Comparison of ENCODE assay signal across 14 cellular contexts in genomic region chr16:24753437-24753836, GRCh38. TPM values are rescaled to one million over a fixed set of nuclear protein-coding genes. Genes with fewer than 3 reads are reported as not detected.
DNase-seq lines count a peak whose midpoint lies in the region; ATAC-seq, FAIRE-seq and TF ChIP-seq lines count a peak whose summit lies in the region.
"Had no signal": no experiment of that assay in that cellular context is flagged by ENCODE, and none has a peak within 500 bp of the region (broad histone marks: within the 10 kb centered on the region; RNA-seq: fewer than 3 reads in every experiment).

No MANE protein-coding gene starts in this region.

- H4K20me1 ChIP-seq in HepG2 (ENCODE audit: insufficient read depth, low read length), result peaks cover 81% of the 10 kb centered on the region

- peaks cover 0 to 2% of the 10 kb centered on the region in 2 donors for H3K36me3 ChIP-seq in psoas muscle (ENCODE audit: insufficient read depth in 1 of 2, low read depth in 1 of 2)
- H3K36me3 ChIP-seq in HepG2 (replicated peaks in 1 of 2; ENCODE audit: control insufficient read depth in 1 of 2, insufficient read depth in 2 of 2, low read length in 2 of 2), result peaks cover 5 to 15% of the 10 kb centered on the region in 2 experiments

- H3K27ac Mint-ChIP-seq in activated T-helper 2 cell treated with anti-CD3 and anti-CD28 coated beads, Interferon-gamma antibody, Interleukin-2, Interleukin-4, amounts not matched to agents 10 μg/mL and 5 μg/mL and 100 μg/mL, durations not matched to agents 14 hours and 24 hours and 36 hours, result peak overlapping the region; percentile 20

- TF ChIP-seq RAD21 in HepG2 (CRISPR knock-in tag; IDR thresholded peaks at IDR 0.05), result no peak

- peaks cover 28% of the 10 kb centered on the region for H3K36me3 Mint-ChIP-seq in activated T-helper 2 cell treated with anti-CD3 and anti-CD28 coated beads, Interferon-gamma antibody, Interleukin-2, Interleukin-4, amounts not matched to agents 10 μg/mL and 5 μg/mL and 100 μg/mL, durations not matched to agents 14 hours and 24 hours and 36 hours (ENCODE audit: low read depth)
- H3K36me3 Mint-ChIP-seq: IgD-negative memory B cell had no signal

- intact Hi-C loops in activated T-helper 2 cell treated with anti-CD3 and anti-CD28 coated beads, Interferon-gamma antibody, Interleukin-2, Interleukin-4, amounts not matched to agents 10 μg/mL and 5 μg/mL and 100 μg/mL, durations not matched to agents 14 hours and 24 hours and 36 hours (cut with micrococcal nuclease), result no loop called here
- intact Hi-C loops in psoas muscle (cut with DNase I) (no loop called here), HepG2 (cut with micrococcal nuclease; ENCODE audit: unreplicated experiment) (no loop called here)

- peaks cover 34% of the 10 kb centered on the region for H3K4me1 Mint-ChIP-seq in activated T-helper 2 cell treated with anti-CD3 and anti-CD28 coated beads, Interferon-gamma antibody, Interleukin-2, Interleukin-4, amounts not matched to agents 10 μg/mL and 5 μg/mL and 100 μg/mL, durations not matched to agents 14 hours and 24 hours and 36 hours (ENCODE audit: low read depth)

- DNase-seq in NCI-H510A treated with DMSO at 0.1 percent for 48 hours (lab: John Stamatoyannopoulos, UW) (peak; percentile 18), NCI-H510A (lab: John Stamatoyannopoulos, UW) (no peak), NCI-H2029 treated with DMSO at 0.1 percent for 48 hours (lab: John Stamatoyannopoulos, UW) (peak; percentile 63), psoas muscle (no peak), RCC 7860 (ENCODE audit: low spot score) (no peak), HepG2 (ENCODE audit: low spot score) (no peak)
- DNase-seq in activated T-helper 2 cell treated with anti-CD3 and anti-CD28 coated beads, Interferon-gamma antibody, Interleukin-2, Interleukin-4, amounts not matched to agents 10 μg/mL and 5 μg/mL and 100 μg/mL, durations not matched to agents 14 hours and 24 hours and 36 hours (ENCODE audit: low spot score), result no peak
- DNase-seq: dorsolateral prefrontal cortex, GOT3, mammary epithelial cell, T-helper 9 cell had no signal

- H3K27me3 ChIP-seq in psoas muscle (ENCODE audit: insufficient read depth in 3 of 3, low read length in 2 of 3) (no peaks in the 10 kb centered on the region), HepG2 (ENCODE audit: control insufficient read depth in 1 of 2, insufficient read depth in 2 of 2, low read length in 2 of 2) (no peaks in the 10 kb centered on the region)
- H3K27me3 ChIP-seq: dorsolateral prefrontal cortex had no signal

- no TSS peak for BruUV-seq in HepG2 (replicated peaks; lab: Mats Ljungman, UMichigan)

- H3K9ac ChIP-seq in HepG2 (ENCODE audit: insufficient read depth, low read depth, low read length), result no peak overlapping the region

- H3K9me3 ChIP-seq in psoas muscle, result no peaks in the 10 kb centered on the region
- no peaks in the 10 kb centered on the region for H3K9me3 ChIP-seq in HepG2 (ENCODE audit: low read length)

- in situ Hi-C loops in HepG2 (cut with HindIII; ENCODE audit: extremely low pct_ligation_motif_present, low pct_unique_long_range_greater_than_20kb), result no loop called here

- H3K4me1 ChIP-seq in psoas muscle (peaks cover 74% of the 10 kb centered on the region), HepG2 (ENCODE audit: insufficient read depth, low read length) (no peaks in the 10 kb centered on the region)

- POLR2A ChIA-PET in HepG2 (lab: Yijun Ruan, JAX), result no interaction called here

- no peak for TF ChIP-seq EP300 in HepG2 (IDR thresholded peaks at IDR 0.05; ENCODE audit: low read depth in 2 of 2, low read length in 2 of 2)
- TF ChIP-seq EP300 in HepG2 (CRISPR knock-in tag; IDR thresholded peaks at IDR 0.05; ENCODE audit: borderline replicate concordance), result no peak

- FAIRE-seq in RCC 7860 (lab: Jason Lieb, UNC) (no peak), HepG2 (lab: Jason Lieb, UNC) (no peak)

- no peaks in the 10 kb centered on the region for H3K9me3 Mint-ChIP-seq in activated T-helper 2 cell treated with anti-CD3 and anti-CD28 coated beads, Interferon-gamma antibody, Interleukin-2, Interleukin-4, amounts not matched to agents 10 μg/mL and 5 μg/mL and 100 μg/mL, durations not matched to agents 14 hours and 24 hours and 36 hours
- H3K9me3 Mint-ChIP-seq: IgD-negative memory B cell had no signal

- WGBS in psoas muscle, 3 donors, result 67 to 81% (median 75%) methylated on average over 3 of the region's 3 CpGs
- WGBS in HepG2 (ENCODE audit: low lambda C conversion rate), result 100% methylated on average over 3 of the region's 3 CpGs

- no peak for TF ChIP-seq POLR2A in HepG2 (IDR thresholded peaks at IDR 0.05; ENCODE audit: insufficient read depth in 1 of 2, low read depth in 2 of 2, low read length in 2 of 2)

- no peaks in the 10 kb centered on the region for H3K27me3 Mint-ChIP-seq in activated T-helper 2 cell treated with anti-CD3 and anti-CD28 coated beads, Interferon-gamma antibody, Interleukin-2, Interleukin-4, amounts not matched to agents 10 μg/mL and 5 μg/mL and 100 μg/mL, durations not matched to agents 14 hours and 24 hours and 36 hours (ENCODE audit: low read depth)
- H3K27me3 Mint-ChIP-seq: IgD-negative memory B cell had no signal

- no peak overlapping the region for H3K4me3 Mint-ChIP-seq in activated T-helper 2 cell treated with anti-CD3 and anti-CD28 coated beads, Interferon-gamma antibody, Interleukin-2, Interleukin-4, amounts not matched to agents 10 μg/mL and 5 μg/mL and 100 μg/mL, durations not matched to agents 14 hours and 24 hours and 36 hours (ENCODE audit: low read depth)
- H3K4me3 Mint-ChIP-seq: IgD-negative memory B cell had no signal

- H3K4me2 ChIP-seq in HepG2 (ENCODE audit: low read depth, low read length), result no peak overlapping the region

- H3K4me3 ChIP-seq in psoas muscle (no peak overlapping the region), HepG2 (replicated peaks in 1 of 3; ENCODE audit: insufficient read depth in 1 of 3, low read depth in 2 of 3, low read length in 3 of 3) (no peak overlapping the region)
- H3K4me3 ChIP-seq: dorsolateral prefrontal cortex had no signal

- H3K79me2 ChIP-seq in HepG2 (ENCODE audit: insufficient read depth, low read length), result peaks cover 100% of the 10 kb centered on the region

- no peak for ATAC-seq in psoas muscle
- ATAC-seq in GM19467 (IDR thresholded peaks at IDR 0.05; ENCODE audit: unreplicated experiment), result no peak
- ATAC-seq in HepG2, result no peak
- ATAC-seq: Right ventricle myocardium inferior had no signal

- H3K27ac ChIP-seq in psoas muscle (peak overlapping the region; percentile 39), HepG2 (ENCODE audit: extremely low read length, insufficient read depth, low read length) (no peak overlapping the region)
- H3K27ac ChIP-seq: dorsolateral prefrontal cortex had no signal

- CTCF ChIA-PET in HepG2 (lab: Yijun Ruan, JAX; ENCODE audit: low intra/inter-chr PET ratio, low total read pairs), result no interaction called here

- TF ChIP-seq CTCF in psoas muscle (IDR thresholded peaks at IDR 0.05) (no peak), HepG2 (CRISPR knock-in tag; IDR thresholded peaks at IDR 0.05) (no peak)

- no peak overlapping the region for H2AFZ ChIP-seq in HepG2 (ENCODE audit: low read length)

TF ChIP-seq in HepG2, 621 proteins besides CTCF, POLR2A, EP300 and RAD21 (continues in another document):
- TF ChIP-seq RBAK (CRISPR knock-in tag; IDR thresholded peaks at IDR 0.05), result no peak
- TF ChIP-seq NFIC (IDR thresholded peaks at IDR 0.05; ENCODE audit: low read length), result no peak
- no peak for TF ChIP-seq ZNF780A (CRISPR knock-in tag; IDR thresholded peaks at IDR 0.05)
- TF ChIP-seq TCF12 (IDR thresholded peaks at IDR 0.05), result no peak
- TF ChIP-seq TCF12 (CRISPR knock-in tag; IDR thresholded peaks at IDR 0.05), result no peak
- no peak for TF ChIP-seq PTBP1 (IDR thresholded peaks at IDR 0.05; ENCODE audit: low read depth, low read length, poor library complexity, severe bottlenecking)
- TF ChIP-seq ZNF782 (CRISPR knock-in tag; IDR thresholded peaks at IDR 0.05; ENCODE audit: borderline replicate concordance), result no peak
- TF ChIP-seq ZNF605 (CRISPR knock-in tag; IDR thresholded peaks at IDR 0.05), result no peak
- no peak for TF ChIP-seq ELF4 (CRISPR knock-in tag; IDR thresholded peaks at IDR 0.05; ENCODE audit: borderline replicate concordance)
- no peak for TF ChIP-seq ZNF468 (CRISPR knock-in tag; IDR thresholded peaks at IDR 0.05)
- no peak for TF ChIP-seq GATAD1 (CRISPR knock-in tag; IDR thresholded peaks at IDR 0.05)
- no peak for TF ChIP-seq SIX1 (CRISPR knock-in tag; IDR thresholded peaks at IDR 0.05; ENCODE audit: borderline replicate concordance)
- no peak for TF ChIP-seq ZNF282 (IDR thresholded peaks at IDR 0.05; ENCODE audit: partially characterized antibody)

RNA-seq across cellular contexts. Expression of gene TNRC6A, which starts 24.0 kb away (rescaled TPM):
- total RNA-seq in activated T-helper 2 cell treated with anti-CD3 and anti-CD28 coated beads, Interferon-gamma antibody, Interleukin-2, Interleukin-4, amounts not matched to agents 10 μg/mL and 5 μg/mL and 100 μg/mL, durations not matched to agents 14 hours and 24 hours and 36 hours, result 47.3 and 50.3 TPM in 2 replicates
- total RNA-seq in psoas muscle, result 10 to 100 TPM; 14.5 to 30.1 (median 24.6) TPM
- 10 to 100 TPM in 2 of 3 donors, 1 to 10 TPM in 1; 6.4 to 20.9 (median 12.2) TPM for polyA plus RNA-seq in psoas muscle
- 26.7 and 30.9 TPM in 2 replicates for total RNA-seq in HepG2 (2016; rRNA removed; fragmentation: Illumina TruSeq; extraction: Trizol)
- 6.9 and 8.1 TPM in 2 replicates for total RNA-seq in HepG2 (2016; cell fraction: cytosol; rRNA removed; fragmentation: Illumina TruSeq; extraction: Trizol; ENCODE audit: low read depth)
- total RNA-seq in HepG2 (2016; cell fraction: insoluble cytoplasmic fraction; rRNA removed; fragmentation: Illumina TruSeq; extraction: Trizol), result 24.9 and 33.4 TPM in 2 replicates
- total RNA-seq in HepG2 (2016; cell fraction: membrane; rRNA removed; fragmentation: Illumina TruSeq; extraction: Trizol), result 10.5 and 13.0 TPM in 2 replicates
- 75.1 and 92.8 TPM in 2 replicates for total RNA-seq in HepG2 (2016; cell fraction: nucleus; rRNA removed; fragmentation: Illumina TruSeq; extraction: Trizol)
- polyA plus RNA-seq in HepG2 (2011; rRNA removed), result 43.6 and 49.2 TPM in 2 replicates
- 25.1 and 25.7 TPM in 2 replicates for polyA plus RNA-seq in HepG2 (2011; cell fraction: cytosol; rRNA removed)
- polyA plus RNA-seq in HepG2 (2011; cell fraction: nucleus; rRNA removed), result 154 and 160 TPM in 2 replicates
- 30.0 and 33.6 TPM in 2 replicates for polyA plus RNA-seq in HepG2 (2012)
- 0.53 and 1.5 TPM in 2 replicates for polyA plus RNA-seq in HepG2 (2016; cell fraction: cytosol; fragmentation: Illumina TruSeq; extraction: Trizol; ENCODE audit: low read depth)
- polyA plus RNA-seq in HepG2 (2016; cell fraction: insoluble cytoplasmic fraction; fragmentation: Illumina TruSeq; extraction: Trizol; ENCODE audit: low read depth), result 17.2 and 18.0 TPM in 2 replicates
- 1.1 and 1.6 TPM in 2 replicates for polyA plus RNA-seq in HepG2 (2016; cell fraction: membrane; fragmentation: Illumina TruSeq; extraction: Trizol; ENCODE audit: low read depth)
- 103 and 113 TPM in 2 replicates for polyA plus RNA-seq in HepG2 (2016; cell fraction: nucleus; fragmentation: Illumina TruSeq; extraction: Trizol; ENCODE audit: insufficient read depth, low read depth)
- 70.9 TPM in 2 replicates for polyA minus RNA-seq in HepG2 (2011; rRNA and poly(A)+ RNA removed; ENCODE audit: low replicate concordance)
- 19.3 and 29.4 TPM in 2 replicates for polyA minus RNA-seq in HepG2 (2011; cell fraction: cytosol; rRNA and poly(A)+ RNA removed)
- 205 and 259 TPM in 2 replicates for polyA minus RNA-seq in HepG2 (2011; cell fraction: nucleus; rRNA and poly(A)+ RNA removed)

Comparison
In these comparisons a context has a peak if more than half of its experiments do, and no peak if none do; other contexts are left out.
1. DNase-seq: peak in NCI-H510A treated with DMSO at 0.1 percent for 48 hours (single experiment) and NCI-H2029 treated with DMSO at 0.1 percent for 48 hours (single experiment); none in NCI-H510A (single experiment), activated T-helper 2 cell treated with anti-CD3 and anti-CD28 coated beads, Interferon-gamma antibody, Interleukin-2, Interleukin-4, amounts not matched to agents 10 μg/mL and 5 μg/mL and 100 μg/mL, durations not matched to agents 14 hours and 24 hours and 36 hours (single experiment), psoas muscle (0 of 2), RCC 7860 (single experiment) and HepG2 (single experiment).